Comparison of ENCODE assay signal across 13 cellular contexts in the genomic region with DNA sequence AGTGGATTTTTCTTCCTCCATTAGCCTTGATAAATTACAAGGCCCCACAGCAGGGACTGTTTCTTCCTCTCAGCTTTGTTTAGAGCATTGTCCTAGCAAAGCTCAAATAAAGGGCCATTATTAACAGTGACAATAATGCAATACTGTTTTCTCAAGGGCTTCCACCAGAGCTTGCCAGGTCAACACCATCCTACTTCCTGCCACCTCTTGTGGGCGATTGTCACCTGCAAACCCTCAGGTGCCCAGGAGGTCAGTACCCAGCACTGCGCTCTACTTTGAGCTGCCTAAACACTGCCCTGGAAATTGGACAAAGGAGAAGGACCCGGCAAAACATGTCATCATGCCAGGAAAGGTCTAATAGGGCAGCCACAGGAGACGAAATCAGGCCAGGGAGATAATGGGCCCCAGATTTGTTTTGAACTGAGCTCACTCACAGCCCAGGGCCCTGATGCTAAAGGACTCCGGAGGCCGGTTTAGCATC.
DNase-seq lines count a peak whose midpoint lies in the region; ATAC-seq and TF ChIP-seq lines count a peak whose summit lies in the region.
"Had no signal": no experiment of that assay in that cellular context is flagged by ENCODE, and none has a peak within 500 bp of the region (broad histone marks: within the 10 kb centered on the region; RNA-seq: fewer than 3 reads in every experiment).

No MANE protein-coding gene starts in this region.

- peaks cover 8% of the 10 kb centered on the region for H3K4me1 ChIP-seq in mucosa of descending colon (ENCODE audit: low read depth)

- peak overlapping the region; percentile 67; the same call in 1 of the 2 replicates for H3K27ac ChIP-seq in RWPE1

- DNase-seq in NCI-H1417 (lab: John Stamatoyannopoulos, UW) (peak in 2 of 3 experiments; percentile 60 to 76), NCI-H1417 treated with DMSO at 0.1 percent for 48 hours (lab: John Stamatoyannopoulos, UW) (no peak), RWPE1 (ENCODE audit: low spot score) (no peak), left lobe of liver (ENCODE audit: low spot score) (peak; percentile 65), superior temporal gyrus (ENCODE audit: extremely low spot score) (peak; percentile 88), mucosa of descending colon (no peak)
- DNase-seq in activated CD4-positive, alpha-beta T cell treated with anti-CD3 and anti-CD28 coated beads, Interleukin-2, amount 50 U/mL, for 48 hours = no peak
- DNase-seq: activated CD4-positive, alpha-beta T cell treated with anti-CD3 and anti-CD28 coated beads for 1 hour; cerebellar nuclear complex; glutamatergic neuron; stimulated activated CD4-positive, alpha-beta T cell treated with anti-CD3 and anti-CD28 coated beads, Interleukin-2, amount 100 ng/mL, for 48 hours; T-helper 17 cell had no signal

- CTCF ChIA-PET in RWPE1 (lab: Yijun Ruan, JAX) = interaction anchor here (0.9 kb wide), 1 partner anchor 88 kb away, joined by 6 read pairs; no protein-coding TSS in a partner anchor

- POLR2A ChIA-PET in RWPE1 (lab: Yijun Ruan, JAX; ENCODE audit: low non-redundant PET) = no interaction called here

- ATAC-seq in left lobe of liver (peak; percentile 77), mucosa of descending colon (no peak), GM19452 (IDR thresholded peaks at IDR 0.05; ENCODE audit: unreplicated experiment) (no peak)
- ATAC-seq: T-helper 17 cell had no signal

- H3K4me3 ChIP-seq in mucosa of descending colon = no peak overlapping the region

- no peaks in the 10 kb centered on the region for H3K9me3 ChIP-seq in mucosa of descending colon

- no peak for TF ChIP-seq CTCF in RWPE1 (conservative IDR thresholded peaks at IDR 0.05; ENCODE audit: low read depth)
- no peak for TF ChIP-seq CTCF in mucosa of descending colon (IDR thresholded peaks at IDR 0.05)

- intact Hi-C loops in mucosa of descending colon (cut with DNase I, micrococcal nuclease) = no loop called here

- H3K36me3 ChIP-seq in mucosa of descending colon (ENCODE audit: low read depth) = no peaks in the 10 kb centered on the region

Comparison
In these comparisons a context has a peak if more than half of its experiments do, and no peak if none do; other contexts are left out.
1. DNase-seq: peak in NCI-H1417 (2 of 3), left lobe of liver (single experiment) and superior temporal gyrus (single experiment); none in NCI-H1417 treated with DMSO at 0.1 percent for 48 hours (single experiment), RWPE1 (single experiment), mucosa of descending colon (0 of 3) and activated CD4-positive, alpha-beta T cell treated with anti-CD3 and anti-CD28 coated beads, Interleukin-2, amount 50 U/mL, for 48 hours (0 of 2).